In the genomic region with DNA sequence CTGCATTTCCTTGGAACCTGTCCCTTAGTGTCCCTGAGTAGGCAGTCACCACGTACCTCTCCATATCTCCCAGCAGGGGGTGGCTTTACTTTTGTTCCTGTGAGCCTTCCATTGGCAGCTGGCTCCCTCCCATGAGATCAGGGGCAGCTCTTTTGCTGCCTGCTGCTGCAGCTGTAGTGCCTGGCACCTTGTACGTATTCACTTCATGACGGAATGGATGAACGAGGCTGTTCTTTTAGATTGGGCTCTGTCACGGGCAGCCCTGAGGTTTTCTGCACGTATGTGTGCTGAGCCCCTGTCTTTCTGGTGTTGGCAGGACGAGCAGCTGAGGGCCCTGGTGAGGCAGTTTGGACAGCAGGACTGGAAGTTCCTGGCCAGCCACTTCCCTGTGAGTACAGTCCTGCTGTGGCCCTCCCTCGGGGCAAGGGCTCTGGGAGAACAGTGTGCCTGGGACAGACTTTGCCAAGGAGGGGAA, we compare ENCODE assay signal across 8 cellular contexts. TPM values are rescaled to one million over a fixed set of nuclear protein-coding genes. Genes with fewer than 3 reads are reported as not detected.
DNase-seq lines count a peak whose midpoint lies in the region; ATAC-seq and TF ChIP-seq lines count a peak whose summit lies in the region.

No MANE protein-coding gene starts in this region.

- no peak overlapping the region for H3K4me3 ChIP-seq in GM23338
- H3K4me3 ChIP-seq in fibroblast of mammary gland (ENCODE audit: control insufficient read depth, low read depth, low read length), result no peak overlapping the region
- H3K4me3 ChIP-seq in brain microvascular endothelial cell (ENCODE audit: low read depth, low read length), result no peak overlapping the region

- H2AFZ ChIP-seq in GM23338, result no peak overlapping the region

- in situ Hi-C loops in brain microvascular endothelial cell (cut with HindIII; ENCODE audit: low pct_ligation_motif_present, low sequenced_read_pairs), result no loop called here

- CTCF ChIA-PET in MCF 10A (lab: Yijun Ruan, JAX), result interaction anchor here (1.2 to 2.4 kb wide), 2 partner anchors 11 to 143 kb away, joined by 6 to 13 read pairs; no protein-coding TSS in a partner anchor

- TF ChIP-seq CTCF in GM23338 (conservative IDR thresholded peaks at IDR 0.05; ENCODE audit: low read depth in 2 of 2), result no peak
- TF ChIP-seq CTCF in fibroblast of mammary gland (conservative IDR thresholded peaks at IDR 0.05; ENCODE audit: control insufficient read depth, insufficient read depth, low read depth, low read length), result peak; percentile 18
- TF ChIP-seq CTCF in brain microvascular endothelial cell (IDR thresholded peaks at IDR 0.05; ENCODE audit: low read depth, low read length, missing control alignments), result no peak
- TF ChIP-seq CTCF in MCF 10A (IDR thresholded peaks at IDR 0.05; ENCODE audit: unreplicated experiment), result no peak

- ATAC-seq in GM23338, result no peak; the same call in 2 of the 3 replicates

- H3K27me3 Mint-ChIP-seq in GM23338 (ENCODE audit: insufficient read depth, low read depth, poor library complexity), result peaks cover 7% of the 10 kb centered on the region
- no peaks in the 10 kb centered on the region for H3K27me3 Mint-ChIP-seq in MCF 10A (ENCODE audit: insufficient read depth, unreplicated experiment)

- H3K9me2 ChIP-seq in GM23338 (ENCODE audit: insufficient read depth), result no peaks in the 10 kb centered on the region

- H4K20me1 ChIP-seq in GM23338 (replicated peaks; ENCODE audit: insufficient read depth), result peaks cover 6% of the 10 kb centered on the region

- POLR2A ChIA-PET in MCF 10A (lab: Yijun Ruan, JAX), result interaction anchor here (1.0 kb wide), 1 partner anchor 10 kb away, joined by 3 read pairs; no protein-coding TSS in a partner anchor

- peaks cover 53% of the 10 kb centered on the region for H3K36me3 Mint-ChIP-seq in GM23338 (ENCODE audit: low read depth)
- peaks cover 3% of the 10 kb centered on the region for H3K36me3 Mint-ChIP-seq in MCF 10A (ENCODE audit: insufficient read depth, unreplicated experiment)

- peaks cover 9% of the 10 kb centered on the region; the same call in 2 of the 3 replicates for H3K4me1 Mint-ChIP-seq in GM23338
- no peaks in the 10 kb centered on the region for H3K4me1 Mint-ChIP-seq in MCF 10A (ENCODE audit: insufficient read depth, unreplicated experiment)

- H3K27me3 ChIP-seq in GM23338 (ENCODE audit: insufficient read depth) (no peaks in the 10 kb centered on the region), brain microvascular endothelial cell (replicated peaks) (no peaks in the 10 kb centered on the region)

- no peak overlapping the region for H3K4me2 ChIP-seq in GM23338

- no peaks in the 10 kb centered on the region for H3K4me1 ChIP-seq in GM23338 (ENCODE audit: insufficient read depth)

- H3F3A ChIP-seq in GM23338 (replicated peaks; ENCODE audit: low read depth), result no peaks in the 10 kb centered on the region

- H3K27ac Mint-ChIP-seq in GM23338, result peak overlapping the region; percentile 18; the same call in 1 of the 2 replicates
- H3K27ac Mint-ChIP-seq in MCF 10A (ENCODE audit: low read depth, unreplicated experiment), result no peak overlapping the region

- no TSS peak for BruUV-seq in MCF 10A (replicated peaks; lab: Mats Ljungman, UMichigan)

- no peak overlapping the region for H3K4me3 Mint-ChIP-seq in GM23338
- H3K4me3 Mint-ChIP-seq in MCF 10A (ENCODE audit: unreplicated experiment), result no peak overlapping the region

- DNase-seq in DMS53 (lab: John Stamatoyannopoulos, UW) (peak; percentile 47), DMS53 treated with DMSO at 0.1 percent for 48 hours (lab: John Stamatoyannopoulos, UW; ENCODE audit: unreplicated experiment) (no peak), GM23338 (ENCODE audit: low spot score) (peak; percentile 26), NCI-H1092 treated with DMSO at 0.1 percent for 48 hours (lab: John Stamatoyannopoulos, UW) (peak; percentile 74), fibroblast of mammary gland (ENCODE audit: low read depth) (no peak), brain microvascular endothelial cell (no peak), hepatic stellate cell (ENCODE audit: low spot score) (no peak), MCF 10A (ENCODE audit: unreplicated experiment) (no peak)

- H3K27ac ChIP-seq in GM23338 (ENCODE audit: low read depth), result no peak overlapping the region
- no peak overlapping the region for H3K27ac ChIP-seq in brain microvascular endothelial cell

- intact Hi-C loops in MCF 10A (cut with micrococcal nuclease), result no loop called here

- H3K79me2 ChIP-seq in GM23338 (replicated peaks; ENCODE audit: insufficient read depth), result peaks cover 43% of the 10 kb centered on the region

- H3K36me3 ChIP-seq in GM23338 (ENCODE audit: insufficient read depth) (peaks cover 3% of the 10 kb centered on the region; the same call in 1 of the 2 replicates), brain microvascular endothelial cell (replicated peaks) (no peaks in the 10 kb centered on the region)

- H3K9me3 Mint-ChIP-seq in GM23338 (peaks cover 3% of the 10 kb centered on the region; the same call in 1 of the 3 replicates), MCF 10A (ENCODE audit: unreplicated experiment) (no peaks in the 10 kb centered on the region)

TF ChIP-seq in GM23338, 12 proteins besides CTCF, POLR2A, EP300 and RAD21:
- TF ChIP-seq EZH2 (IDR thresholded peaks at IDR 0.05; ENCODE audit: low read depth, unreplicated experiment) (no peak), ZNF114 (CRISPR knock-in tag; IDR thresholded peaks at IDR 0.05) (no peak), JUNB (IDR thresholded peaks at IDR 0.05; ENCODE audit: unreplicated experiment) (no peak)
TF ChIP-seq in GM23338: peak in this region for 0.

RNA-seq across cellular contexts. Expression of a gene that starts 14.6 kb away (rescaled TPM):
- 95.3 and 131 TPM in 2 replicates for total RNA-seq in GM23338 (2014; rRNA removed; shearing (Covaris generic))
- 71.7 and 72.3 TPM in 2 replicates for polyA plus RNA-seq in GM23338 (2016; fragmentation: Nextera tagmentation; extraction: Ambion mirVana)
- total RNA-seq in MCF 10A (2022), result 16.4 and 44.3 TPM in 2 replicates

RNA-seq across cellular contexts. Expression of a gene that starts 45.3 kb away (rescaled TPM):
- not detected in 2 replicates for total RNA-seq in GM23338 (2014; rRNA removed; shearing (Covaris generic))
- polyA plus RNA-seq in GM23338 (2016; fragmentation: Nextera tagmentation; extraction: Ambion mirVana), result not detected in 2 replicates
- not detected in 2 replicates for total RNA-seq in MCF 10A (2022)

Comparison
In these comparisons a context has a peak if more than half of its experiments do, and no peak if none do; other contexts are left out.
1. DNase-seq: peak in DMS53 (single experiment), GM23338 (single experiment) and NCI-H1092 treated with DMSO at 0.1 percent for 48 hours (single experiment); none in DMS53 treated with DMSO at 0.1 percent for 48 hours (single experiment), fibroblast of mammary gland (single experiment), brain microvascular endothelial cell (single experiment), hepatic stellate cell (single experiment) and MCF 10A (single experiment).